In the genomic region with DNA sequence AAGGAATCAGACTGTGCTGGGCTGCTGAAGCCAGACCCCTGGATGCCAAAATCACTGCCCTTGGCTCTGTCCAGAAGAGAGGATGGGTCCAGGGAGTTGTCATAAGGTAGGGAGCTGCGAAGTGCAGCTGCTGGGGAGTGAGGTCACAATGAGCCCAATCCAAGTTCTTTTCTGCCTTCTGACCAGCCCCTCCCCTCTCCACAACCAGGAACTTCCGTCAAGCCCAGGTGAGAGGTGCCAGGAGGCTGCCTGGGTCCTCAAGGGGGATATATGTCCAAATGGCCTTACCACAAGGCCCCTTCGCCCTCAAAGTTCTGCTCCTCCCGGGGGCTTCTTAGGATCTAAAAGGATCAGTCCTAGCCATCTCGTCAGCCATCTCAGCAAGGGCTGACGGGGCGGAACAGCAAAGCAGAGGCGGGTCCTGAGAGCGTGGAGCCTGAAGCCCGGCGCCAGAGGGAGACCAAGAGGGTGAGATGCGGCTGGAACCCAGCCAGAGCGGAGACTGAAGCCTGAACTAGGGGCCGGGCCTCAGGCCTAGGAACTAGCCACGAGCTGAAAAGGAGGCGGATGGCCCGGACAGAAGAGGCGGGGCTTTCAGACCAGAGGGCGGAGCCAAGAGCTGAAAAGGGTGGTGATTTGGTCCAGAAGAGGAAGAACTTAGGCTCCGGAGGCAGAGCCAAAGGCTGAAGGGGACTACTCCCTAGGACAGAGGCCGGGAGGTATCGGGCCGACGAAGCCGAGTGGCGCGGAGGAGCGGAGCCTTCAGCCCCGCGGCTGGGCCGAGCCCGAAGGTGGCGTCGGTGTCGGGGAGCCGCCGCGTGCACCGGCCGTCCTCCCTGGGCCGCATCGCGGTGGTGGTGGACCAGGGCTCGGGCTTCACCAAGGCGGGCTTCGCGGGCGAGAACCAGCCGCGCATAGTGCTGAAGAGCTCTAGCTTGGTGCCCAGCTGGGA, we compare ENCODE assay signal across 8 cellular contexts. TPM values are rescaled to one million over a fixed set of nuclear protein-coding genes. Genes with fewer than 3 reads are reported as not detected.
DNase-seq lines count a peak whose midpoint lies in the region; ATAC-seq and TF ChIP-seq lines count a peak whose summit lies in the region.

A gene (plus strand): TSS at position 651 of the 952 bp plus-strand sequence. CDS start 555 bp downstream, outside the sequence.

- H3K27ac ChIP-seq in KMS-11 (peak within 1 kb of the TSS; percentile 74), osteoblast (ENCODE audit: low read depth, low read length) (peak within 1 kb of the TSS; percentile 65), temporal lobe (ENCODE audit: low read depth, low read length) (peak within 1 kb of the TSS; percentile 83)

- H3K4me1 Mint-ChIP-seq in activated naive CD8-positive, alpha-beta T cell treated with anti-CD3 and anti-CD28 coated beads for 36 hours, result peaks cover 29% of the 10 kb centered on the region
- peaks cover 29% of the 10 kb centered on the region for H3K4me1 Mint-ChIP-seq in glutamatergic neuron (ENCODE audit: low read depth, unreplicated experiment)

- DNase-seq in EH (ENCODE audit: low read depth) (peak; percentile 99), SKM-1 treated with dmso at 0.1 percent for 144 hours (lab: John Stamatoyannopoulos, UW; ENCODE audit: unreplicated experiment) (peak; percentile 99), glutamatergic neuron (peak; percentile 91), osteoblast (ENCODE audit: insufficient read length, low spot score, missing footprints) (peak; percentile 100)
- DNase-seq in activated naive CD8-positive, alpha-beta T cell treated with anti-CD3 and anti-CD28 coated beads for 36 hours, result peak; percentile 90

- H3K36me3 ChIP-seq in KMS-11 (ENCODE audit: insufficient read depth), result no peaks in the 10 kb centered on the region
- peaks cover 17% of the 10 kb centered on the region for H3K36me3 ChIP-seq in osteoblast (ENCODE audit: insufficient read depth, low read length)

- ATAC-seq in GM21619 (IDR thresholded peaks at IDR 0.05; ENCODE audit: unreplicated experiment), result peak; percentile 62

- no peaks in the 10 kb centered on the region for H3K9me3 ChIP-seq in osteoblast (ENCODE audit: low read depth, low read length)

- H3K4me3 ChIP-seq in KMS-11 (IDR thresholded peaks at IDR 0.05; ENCODE audit: insufficient read depth, low read depth, low read length) (no peak within 1 kb of the TSS), osteoblast (ENCODE audit: insufficient read depth, low read length) (peak within 1 kb of the TSS; percentile 75)

- peak within 1 kb of the TSS; percentile 92 for H3K4me3 Mint-ChIP-seq in activated naive CD8-positive, alpha-beta T cell treated with anti-CD3 and anti-CD28 coated beads for 36 hours
- peak within 1 kb of the TSS; percentile 91 for H3K4me3 Mint-ChIP-seq in glutamatergic neuron (ENCODE audit: unreplicated experiment)

- no peaks in the 10 kb centered on the region for H3K27me3 ChIP-seq in KMS-11 (ENCODE audit: insufficient read depth, low read depth)
- H3K27me3 ChIP-seq in osteoblast (ENCODE audit: insufficient read depth, low read length), result no peaks in the 10 kb centered on the region

- no peak for TF ChIP-seq CTCF in KMS-11 (conservative IDR thresholded peaks at IDR 0.05; ENCODE audit: low read depth, low read length)
- TF ChIP-seq CTCF in glutamatergic neuron (IDR thresholded peaks at IDR 0.05; ENCODE audit: partially characterized antibody, unreplicated experiment), result no peak
- TF ChIP-seq CTCF in osteoblast (IDR thresholded peaks at IDR 0.05; ENCODE audit: extremely low read depth, low read depth, low read length), result peak; percentile 44

- no peaks in the 10 kb centered on the region for H4K20me1 ChIP-seq in KMS-11 (ENCODE audit: insufficient read depth)
- no peaks in the 10 kb centered on the region for H4K20me1 ChIP-seq in osteoblast (ENCODE audit: insufficient read depth, low read length)

- H3K79me2 ChIP-seq in KMS-11 (ENCODE audit: insufficient read depth, low read depth), result peaks cover 15% of the 10 kb centered on the region; the same call in 1 of the 2 replicates
- no peaks in the 10 kb centered on the region for H3K79me2 ChIP-seq in osteoblast (ENCODE audit: insufficient read depth, low read length)

- H3K27ac Mint-ChIP-seq in activated naive CD8-positive, alpha-beta T cell treated with anti-CD3 and anti-CD28 coated beads for 36 hours, result peak within 1 kb of the TSS; percentile 94
- H3K27ac Mint-ChIP-seq in glutamatergic neuron (ENCODE audit: unreplicated experiment), result peak within 1 kb of the TSS; percentile 68

- no peaks in the 10 kb centered on the region for H3K27me3 Mint-ChIP-seq in activated naive CD8-positive, alpha-beta T cell treated with anti-CD3 and anti-CD28 coated beads for 36 hours
- H3K27me3 Mint-ChIP-seq in glutamatergic neuron (ENCODE audit: unreplicated experiment), result peaks cover 7% of the 10 kb centered on the region

- H3K4me2 ChIP-seq in KMS-11 (peak within 1 kb of the TSS; percentile 96), osteoblast (ENCODE audit: insufficient read depth, low read length) (peak within 1 kb of the TSS; percentile 93)

- peak within 1 kb of the TSS; percentile 75 for H3K9ac ChIP-seq in KMS-11

- H2AFZ ChIP-seq in KMS-11 (ENCODE audit: low read depth) (peak within 1 kb of the TSS; percentile 52), osteoblast (ENCODE audit: low read length) (peak within 1 kb of the TSS; percentile 98)

- H3K4me1 ChIP-seq in KMS-11 (ENCODE audit: low read depth, poor library complexity, severe bottlenecking), result peaks cover 73% of the 10 kb centered on the region
- H3K4me1 ChIP-seq in osteoblast (ENCODE audit: insufficient read depth, low read length), result peaks cover 26% of the 10 kb centered on the region

- peaks cover 7% of the 10 kb centered on the region for H3K36me3 Mint-ChIP-seq in activated naive CD8-positive, alpha-beta T cell treated with anti-CD3 and anti-CD28 coated beads for 36 hours
- no peaks in the 10 kb centered on the region for H3K36me3 Mint-ChIP-seq in glutamatergic neuron (ENCODE audit: unreplicated experiment)

- H3K9me3 Mint-ChIP-seq in activated naive CD8-positive, alpha-beta T cell treated with anti-CD3 and anti-CD28 coated beads for 36 hours, result no peaks in the 10 kb centered on the region
- peaks cover 23% of the 10 kb centered on the region for H3K9me3 Mint-ChIP-seq in glutamatergic neuron (ENCODE audit: unreplicated experiment)

RNA-seq across cellular contexts. Expression of the gene that starts here (rescaled TPM):
- total RNA-seq in activated naive CD8-positive, alpha-beta T cell treated with anti-CD3 and anti-CD28 coated beads for 36 hours, result 1 to 10 TPM; 4.1 TPM
- total RNA-seq in glutamatergic neuron (ENCODE audit: unreplicated experiment) (1.0 TPM), osteoblast (1.8 and 2.2 TPM in 2 replicates), temporal lobe (0.74 TPM)
